Comparison of ENCODE assay signal across 21 cellular contexts in the genomic region with DNA sequence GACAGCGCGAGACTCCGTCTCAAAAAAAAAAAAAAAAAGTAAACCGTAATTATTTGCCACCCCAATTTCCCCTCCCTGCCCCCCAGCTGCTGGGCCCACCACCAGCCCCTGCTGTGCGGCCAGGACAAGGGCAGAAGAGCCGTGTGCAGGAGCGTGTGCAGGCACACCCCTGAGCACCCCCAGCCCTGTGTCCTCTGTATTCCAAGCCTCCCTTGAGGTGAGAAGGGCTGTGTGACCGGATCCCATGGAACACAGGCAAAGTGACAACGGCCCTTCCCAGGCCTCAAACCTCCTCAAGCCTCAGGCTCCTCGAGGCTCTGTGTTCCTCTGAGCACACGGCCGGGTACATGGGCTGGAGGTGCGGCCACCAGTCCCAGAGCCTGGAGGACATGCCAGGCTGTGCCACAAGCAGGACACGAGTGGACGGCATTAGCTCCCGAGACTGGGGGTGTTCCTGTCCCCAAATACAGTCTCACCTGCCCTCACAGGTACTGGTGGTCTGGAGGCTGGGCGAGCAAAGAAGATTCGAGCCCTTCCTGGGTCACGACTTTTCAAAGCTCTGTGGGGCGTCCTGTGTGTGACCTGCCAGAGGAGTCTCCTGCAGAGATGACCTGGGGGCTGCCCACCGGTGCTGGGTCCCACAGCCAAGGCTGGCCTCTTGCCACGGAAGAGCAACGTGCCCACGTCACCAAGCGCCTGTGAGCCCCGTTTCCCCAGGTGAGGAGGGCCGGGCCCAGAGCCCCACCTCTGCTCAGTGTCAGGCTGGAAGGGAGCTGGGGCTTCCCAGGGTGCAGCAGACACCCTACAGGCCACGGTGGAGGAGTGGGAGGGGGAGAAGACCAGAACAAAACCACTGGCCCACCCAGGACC.
"Had no signal": no experiment of that assay in that cellular context is flagged by ENCODE, and none has a peak within 500 bp of the region (broad histone marks: within the 10 kb centered on the region; RNA-seq: fewer than 3 reads in every experiment).

No MANE protein-coding gene starts in this region.

- H3K27ac ChIP-seq: KMS-11 had no signal

- H3K9me3 ChIP-seq: SK-N-SH had no signal

- H3K4me2 ChIP-seq: SK-N-SH had no signal

- ATAC-seq: HepG2 had no signal

- DNase-seq: IMR-90, Kasumi-1, MM.1S, NCI-H1092 treated with DMSO at 0.1 percent for 48 hours, NCI-H1436, NCI-H187, NCI-H2029, NCI-H2081 treated with DMSO at 0.1 percent for 48 hours, NCI-H2171, NCI-H226, NCI-H446, NCI-H510A, NCI-H524 treated with DMSO at 0.1 percent for 48 hours, NCI-H69, NCI-H774, RPMI8226, SHP77, SK-N-SH had no signal

- FAIRE-seq: HepG2, RCC 7860 had no signal

- H3K9ac ChIP-seq: KMS-11, SK-N-SH had no signal
